ENCODE assay signal across 13 cellular contexts in genomic region chr15:63640146-63640545, GRCh38. TPM values are rescaled to one million over a fixed set of nuclear protein-coding genes. Genes with fewer than 3 reads are reported as not detected.
A peak's percentile ranks its signal among the peaks of the same experiment; 100 is the strongest.
DNase-seq lines count a peak whose midpoint lies in the region; ATAC-seq and TF ChIP-seq lines count a peak whose summit lies in the region.
"Had no signal": no experiment of that assay in that cellular context is flagged by ENCODE, and none has a peak within 500 bp of the region (broad histone marks: within the 10 kb centered on the region; RNA-seq: fewer than 3 reads in every experiment).

No MANE protein-coding gene starts in this region.

- TF ChIP-seq EP300 in SK-N-SH (IDR thresholded peaks at IDR 0.05; ENCODE audit: borderline replicate concordance in 1 of 2, low read depth in 1 of 2, low read length in 1 of 2): no peak

- DNase-seq in activated naive CD8-positive, alpha-beta T cell treated with anti-CD3 and anti-CD28 coated beads, Interleukin-2, amount 50 U/mL, for 24 hours: no peak
- DNase-seq in amniotic epithelial cell (ENCODE audit: low read depth): peak; percentile 18
- DNase-seq in body of pancreas: no peak
- DNase-seq in SK-N-SH: no peak
- no peak for DNase-seq in neuronal stem cell (ENCODE audit: low spot score)
- DNase-seq: CD8-positive, alpha-beta memory T cell; DMS53; GF-D8 had no signal

- TF ChIP-seq CTCF in parathyroid adenoma (IDR thresholded peaks at IDR 0.05) (no peak), body of pancreas (IDR thresholded peaks at IDR 0.05) (no peak), SK-N-SH (IDR thresholded peaks at IDR 0.05) (no peak)

- TF ChIP-seq RAD21 in SK-N-SH (IDR thresholded peaks at IDR 0.05; ENCODE audit: low read length): no peak

- H2BK12ac ChIP-seq in neuronal stem cell (ENCODE audit: low read length): no peak overlapping the region

- H3K27ac ChIP-seq in parathyroid adenoma (peak overlapping the region; percentile 43), body of pancreas (no peak overlapping the region), SK-N-SH (ENCODE audit: low read depth in 2 of 2, low read length in 1 of 2) (no peak overlapping the region), neuronal stem cell (replicated peaks; ENCODE audit: low read length) (no peak overlapping the region)

- no peaks in the 10 kb centered on the region for H3K27me3 ChIP-seq in parathyroid adenoma (ENCODE audit: control insufficient read depth, insufficient read depth, low read length)
- no peaks in the 10 kb centered on the region for H3K27me3 ChIP-seq in body of pancreas
- no peaks in the 10 kb centered on the region for H3K27me3 ChIP-seq in SK-N-SH (ENCODE audit: insufficient read depth)
- H3K27me3 ChIP-seq in neuronal stem cell (ENCODE audit: control insufficient read depth in 3 of 3, insufficient read depth in 3 of 3, low read depth in 1 of 3, low read length in 3 of 3): no peaks in the 10 kb centered on the region

- H3K4me3 Mint-ChIP-seq in activated naive CD8-positive, alpha-beta T cell: no peak overlapping the region
- H3K4me3 Mint-ChIP-seq in activated naive CD8-positive, alpha-beta T cell treated with anti-CD3 and anti-CD28 coated beads, Interleukin-2, amount 50 U/mL, for 24 hours: no peak overlapping the region
- H3K4me3 Mint-ChIP-seq: CD14-positive monocyte; CD8-positive, alpha-beta memory T cell had no signal

- CTCF ChIA-PET in SK-N-SH (lab: Yijun Ruan, JAX): interaction anchor here (1.0 to 2.7 kb wide), 3 partner anchors 25 to 174 kb away, joined by 3 to 10 read pairs (median 3); no protein-coding TSS in a partner anchor

- TF ChIP-seq POLR2A in body of pancreas (IDR thresholded peaks at IDR 0.05): no peak

- H2BK15ac ChIP-seq in neuronal stem cell (ENCODE audit: low read length): no peak overlapping the region

- no peak overlapping the region for H4K8ac ChIP-seq in neuronal stem cell (ENCODE audit: low read depth, low read length)

- H2AK5ac ChIP-seq in neuronal stem cell (ENCODE audit: low read depth, low read length): no peak overlapping the region

- H3K27me3 Mint-ChIP-seq in activated naive CD8-positive, alpha-beta T cell: no peaks in the 10 kb centered on the region
- H3K27me3 Mint-ChIP-seq in activated naive CD8-positive, alpha-beta T cell treated with anti-CD3 and anti-CD28 coated beads, Interleukin-2, amount 50 U/mL, for 24 hours: no peaks in the 10 kb centered on the region
- H3K27me3 Mint-ChIP-seq: CD8-positive, alpha-beta memory T cell had no signal

- H2BK120ac ChIP-seq in neuronal stem cell (ENCODE audit: low read depth, low read length): no peak overlapping the region

- H3K9ac ChIP-seq in parathyroid adenoma (no peak overlapping the region), SK-N-SH (no peak overlapping the region), neuronal stem cell (ENCODE audit: low read depth, low read length, poor library complexity) (no peak overlapping the region)

- H4K20me1 ChIP-seq in SK-N-SH (ENCODE audit: insufficient read depth): no peaks in the 10 kb centered on the region

- 92 to 93% methylated on average over 3 of the region's 3 CpGs for WGBS in body of pancreas, 2 donors
- WGBS in SK-N-SH (ENCODE audit: low lambda C conversion rate): 95% methylated on average over 3 of the region's 3 CpGs
- WGBS in neuronal stem cell (ENCODE audit: extremely low coverage in 2 of 2, insufficient read length in 2 of 2, insufficient replicate concordance in 1 of 2), 2 donors: no CpG with 5 or more reads among the region's 3 CpGs

- no peaks in the 10 kb centered on the region for H3K36me3 ChIP-seq in parathyroid adenoma (ENCODE audit: control insufficient read depth, insufficient read depth, low read length)
- H3K36me3 ChIP-seq in body of pancreas (replicated peaks in 1 of 2; ENCODE audit: insufficient read depth in 1 of 2, low read depth in 2 of 2): peaks cover 0 to 29% of the 10 kb centered on the region in 2 donors
- peaks cover 78 to 89% of the 10 kb centered on the region in 2 experiments for H3K36me3 ChIP-seq in SK-N-SH (replicated peaks in 1 of 2; ENCODE audit: control insufficient read depth in 1 of 2, insufficient read depth in 2 of 2, low read length in 1 of 2)
- H3K36me3 ChIP-seq in neuronal stem cell (replicated peaks in 1 of 2; ENCODE audit: control insufficient read depth in 2 of 2, insufficient read depth in 2 of 2, low read length in 2 of 2): peaks cover 15 to 97% of the 10 kb centered on the region in 2 donors

- H3K27ac Mint-ChIP-seq in activated naive CD8-positive, alpha-beta T cell: peak overlapping the region; percentile 2
- H3K27ac Mint-ChIP-seq in activated naive CD8-positive, alpha-beta T cell treated with anti-CD3 and anti-CD28 coated beads, Interleukin-2, amount 50 U/mL, for 24 hours: no peak overlapping the region

- H3K4me2 ChIP-seq in parathyroid adenoma (ENCODE audit: low read length): no peak overlapping the region
- no peak overlapping the region for H3K4me2 ChIP-seq in SK-N-SH
- H3K4me2 ChIP-seq in neuronal stem cell (ENCODE audit: insufficient read depth, low read length, poor library complexity, severe bottlenecking): no peak overlapping the region

- H3K4me1 ChIP-seq in parathyroid adenoma (no peaks in the 10 kb centered on the region), body of pancreas (no peaks in the 10 kb centered on the region), SK-N-SH (ENCODE audit: control insufficient read depth in 1 of 2, insufficient read depth in 2 of 2, low read depth in 1 of 2, low read length in 1 of 2) (no peaks in the 10 kb centered on the region), neuronal stem cell (ENCODE audit: control insufficient read depth in 2 of 2, insufficient read depth in 1 of 2, low read depth in 1 of 2, low read length in 2 of 2) (no peaks in the 10 kb centered on the region)
- H3K4me1 ChIP-seq: HAP-1 had no signal

- peaks cover 13% of the 10 kb centered on the region for H3K4me1 Mint-ChIP-seq in activated naive CD8-positive, alpha-beta T cell (ENCODE audit: low read depth)
- peaks cover 15% of the 10 kb centered on the region for H3K4me1 Mint-ChIP-seq in activated naive CD8-positive, alpha-beta T cell treated with anti-CD3 and anti-CD28 coated beads, Interleukin-2, amount 50 U/mL, for 24 hours
- H3K4me1 Mint-ChIP-seq: CD14-positive monocyte; CD8-positive, alpha-beta memory T cell had no signal

- POLR2A ChIA-PET in SK-N-SH (lab: Yijun Ruan, JAX): no interaction called here

- H3K79me1 ChIP-seq in neuronal stem cell (ENCODE audit: low read depth, low read length): no peaks in the 10 kb centered on the region

- H2AFZ ChIP-seq in parathyroid adenoma (no peak overlapping the region), SK-N-SH (ENCODE audit: low read depth) (no peak overlapping the region), neuronal stem cell (ENCODE audit: low read length) (no peak overlapping the region)

- H3K9me3 ChIP-seq in parathyroid adenoma (ENCODE audit: control insufficient read depth, low read length) (no peaks in the 10 kb centered on the region), body of pancreas (no peaks in the 10 kb centered on the region), SK-N-SH (no peaks in the 10 kb centered on the region), neuronal stem cell (replicated peaks in 1 of 2; ENCODE audit: control insufficient read depth in 2 of 2, insufficient read depth in 1 of 2, low read depth in 1 of 2, low read length in 2 of 2) (no peaks in the 10 kb centered on the region)
- H3K9me3 ChIP-seq: HAP-1 had no signal

- no peaks in the 10 kb centered on the region for H3K9me2 ChIP-seq in SK-N-SH

- H3K23ac ChIP-seq in neuronal stem cell (ENCODE audit: low read depth, low read length, poor library complexity): no peak overlapping the region

- no peak overlapping the region for H3K4me3 ChIP-seq in parathyroid adenoma (ENCODE audit: low read depth, low read length)
- no peak overlapping the region for H3K4me3 ChIP-seq in body of pancreas
- H3K4me3 ChIP-seq in SK-N-SH (ENCODE audit: low read depth in 2 of 2, low read length in 1 of 2): no peak overlapping the region
- no peak overlapping the region for H3K4me3 ChIP-seq in neuronal stem cell (ENCODE audit: low read length in 2 of 2)
- H3K4me3 ChIP-seq: HAP-1 had no signal

- intact Hi-C loops in body of pancreas (cut with DNase I): loop anchor here (10.0 kb wide), 1 partner anchor 55 kb away; no protein-coding TSS in a partner anchor

- no peak overlapping the region for H3K14ac ChIP-seq in neuronal stem cell (ENCODE audit: low read length)

- H3K18ac ChIP-seq in neuronal stem cell (ENCODE audit: low read length): no peak overlapping the region

- no peak overlapping the region for H3K4ac ChIP-seq in neuronal stem cell (ENCODE audit: low read length)

- no peaks in the 10 kb centered on the region for H3K9me3 Mint-ChIP-seq in activated naive CD8-positive, alpha-beta T cell (ENCODE audit: low read depth)
- no peaks in the 10 kb centered on the region for H3K9me3 Mint-ChIP-seq in activated naive CD8-positive, alpha-beta T cell treated with anti-CD3 and anti-CD28 coated beads, Interleukin-2, amount 50 U/mL, for 24 hours
- H3K9me3 Mint-ChIP-seq: CD8-positive, alpha-beta memory T cell had no signal

- ATAC-seq in activated naive CD8-positive, alpha-beta T cell treated with anti-CD3 and anti-CD28 coated beads, Interleukin-2, amount 50 U/mL, for 24 hours: no peak
- no peak for ATAC-seq in body of pancreas
- ATAC-seq: HepG2 had no signal

- H4K91ac ChIP-seq in neuronal stem cell (ENCODE audit: low read depth, low read length, poor library complexity): no peak overlapping the region

- no peak overlapping the region for H2BK5ac ChIP-seq in neuronal stem cell (ENCODE audit: low read length)

- H3K36me3 Mint-ChIP-seq in activated naive CD8-positive, alpha-beta T cell: peaks cover 16% of the 10 kb centered on the region
- H3K36me3 Mint-ChIP-seq in activated naive CD8-positive, alpha-beta T cell treated with anti-CD3 and anti-CD28 coated beads, Interleukin-2, amount 50 U/mL, for 24 hours (ENCODE audit: low read depth): peaks cover 27% of the 10 kb centered on the region

- no peaks in the 10 kb centered on the region for H3K79me2 ChIP-seq in parathyroid adenoma
- no peaks in the 10 kb centered on the region for H3K79me2 ChIP-seq in SK-N-SH (ENCODE audit: insufficient read depth)

- no peaks in the 10 kb centered on the region for H3F3A ChIP-seq in SK-N-SH (replicated peaks; ENCODE audit: insufficient read depth)

TF ChIP-seq in SK-N-SH, 30 proteins besides CTCF, POLR2A, EP300 and RAD21 (continues in another document):
- TF ChIP-seq FOXJ3 (CRISPR knock-in tag; IDR thresholded peaks at IDR 0.05) (no peak), GABPA (IDR thresholded peaks at IDR 0.05; ENCODE audit: low read depth) (no peak), RCOR1 (IDR thresholded peaks at IDR 0.05; ENCODE audit: low read length) (no peak), SMC3 (IDR thresholded peaks at IDR 0.05; ENCODE audit: low read depth, low read length) (no peak)

RNA-seq across cellular contexts. Expression of gene FBXL22, which starts 43.0 kb away (rescaled TPM):
- total RNA-seq in body of pancreas: not detected
- 0.08 and 0.10 TPM in 2 replicates for polyA plus RNA-seq in SK-N-SH (2012; rRNA removed)
- 0.12 and 0.14 TPM in 2 replicates for polyA plus RNA-seq in SK-N-SH (2012; cell fraction: cytosol; rRNA removed)
- polyA plus RNA-seq in SK-N-SH (2012; cell fraction: nucleus; rRNA removed): 0.08 and 0.09 TPM in 2 replicates
- 0.29 TPM for polyA plus RNA-seq in neuronal stem cell (2013, experiment 1 of 2)
- polyA plus RNA-seq in neuronal stem cell (2013, experiment 2 of 2): 0.43 TPM
- polyA plus RNA-seq: CD14-positive monocyte had no signal
